ENCODE assay signal across 17 cellular contexts in the genomic region with DNA sequence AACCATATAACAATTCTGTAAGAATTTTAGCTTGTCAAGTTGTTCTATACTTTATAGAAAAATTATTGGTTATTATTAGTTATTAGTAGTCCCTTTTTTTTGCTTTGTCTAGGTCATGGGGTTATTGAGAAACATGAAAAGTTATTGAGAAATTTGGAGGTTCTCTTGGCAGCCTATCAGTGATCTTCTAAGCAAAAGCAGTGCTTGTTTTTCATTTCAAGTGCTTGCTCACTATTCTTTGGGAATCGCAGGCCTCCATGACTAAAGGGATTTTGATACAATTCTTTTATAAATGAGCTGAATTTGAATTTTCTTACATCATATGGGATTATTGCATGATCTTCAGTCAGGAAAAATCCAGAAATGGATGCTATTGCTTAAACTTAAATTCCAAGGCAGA.
"Had no signal": no experiment of that assay in that cellular context is flagged by ENCODE, and none has a peak within 500 bp of the region (broad histone marks: within the 10 kb centered on the region; RNA-seq: fewer than 3 reads in every experiment).

No MANE protein-coding gene starts in this region.

- DNase-seq: colonic mucosa; dermis blood vessel endothelial cell; esophagus squamous epithelium; gastrocnemius medialis; heart right ventricle; hypothalamus; kidney glomerular epithelial cell; mammary epithelial cell; mucosa of descending colon; naive thymus-derived CD8-positive, alpha-beta T cell; posterior cingulate gyrus; sigmoid colon; stimulated activated CD4-positive, alpha-beta T cell treated with anti-CD3 and anti-CD28 coated beads, Interleukin-12 subunit alpha, Interleukin-12 subunit beta, amount 100 ng/mL, for 4 hours; stimulated activated naive CD4-positive, alpha-beta T cell; stomach; trophoblast cell had no signal

- H3K4me1 ChIP-seq: colonic mucosa, esophagus squamous epithelium, right atrium auricular region, sigmoid colon had no signal

- H3K36me3 ChIP-seq: colonic mucosa had no signal

- H3K9me3 ChIP-seq: colonic mucosa, esophagus squamous epithelium, gastrocnemius medialis, heart right ventricle, mucosa of descending colon, right atrium auricular region, sigmoid colon, stomach had no signal

- H3K4me3 ChIP-seq: colonic mucosa, esophagus squamous epithelium, gastrocnemius medialis, heart right ventricle, mucosa of descending colon, right atrium auricular region, sigmoid colon, stomach had no signal

- ATAC-seq: heart right ventricle; naive thymus-derived CD8-positive, alpha-beta T cell had no signal

- H3K27me3 ChIP-seq: colonic mucosa, esophagus squamous epithelium, gastrocnemius medialis, heart right ventricle, right atrium auricular region, sigmoid colon, stomach had no signal

- H3K27ac ChIP-seq: colonic mucosa, esophagus squamous epithelium, gastrocnemius medialis, heart right ventricle, right atrium auricular region, sigmoid colon had no signal
